In the genomic region with DNA sequence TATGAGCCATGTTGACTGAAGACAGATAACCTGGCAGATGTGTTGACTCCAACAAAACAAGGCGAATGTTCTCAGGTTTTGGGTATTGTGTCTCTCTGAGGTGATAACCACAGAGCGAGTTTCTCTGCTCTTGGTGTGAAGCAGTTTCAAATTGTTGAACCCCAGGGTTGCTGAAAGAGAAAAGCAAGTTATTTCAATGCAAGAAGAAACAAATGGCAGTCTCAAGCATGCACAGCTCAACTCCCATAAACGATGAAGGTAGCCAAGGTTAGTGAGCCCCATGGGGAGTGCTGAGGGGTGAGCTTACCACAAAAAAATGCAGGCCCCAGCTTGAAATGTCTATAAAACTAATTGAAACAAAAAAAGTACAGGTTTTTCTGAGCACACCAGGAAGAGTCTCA, we compare ENCODE assay signal across 12 cellular contexts.
A peak's percentile ranks its signal among the peaks of the same experiment; 100 is the strongest.
DNase-seq lines count a peak whose midpoint lies in the region; ATAC-seq and TF ChIP-seq lines count a peak whose summit lies in the region.
"Had no signal": no experiment of that assay in that cellular context is flagged by ENCODE, and none has a peak within 500 bp of the region (broad histone marks: within the 10 kb centered on the region; RNA-seq: fewer than 3 reads in every experiment).

No MANE protein-coding gene starts in this region.

- POLR2A ChIA-PET in IMR-90 (lab: Charles Lee; ENCODE audit: unreplicated experiment): no interaction called here

- intact Hi-C loops in IMR-90 (cut with micrococcal nuclease): no loop called here
- intact Hi-C loops in mammary epithelial cell (cut with micrococcal nuclease): no loop called here

- dilution Hi-C loops in IMR-90 (cut with HindIII; ENCODE audit: low sequenced_read_pairs, unreplicated experiment): no loop called here
- dilution Hi-C loops in mammary epithelial cell (cut with HindIII; ENCODE audit: low sequenced_read_pairs): no loop called here

- H3K4me2 ChIP-seq in IMR-90 (ENCODE audit: low read depth, low read length): no peak overlapping the region; the same call in 1 of the 2 replicates
- peak overlapping the region; percentile 28 for H3K4me2 ChIP-seq in mammary epithelial cell (ENCODE audit: insufficient read depth, low read depth, low read length)
- H3K4me2 ChIP-seq in neural progenitor cell: no peak overlapping the region

- H3K79me2 ChIP-seq in mammary epithelial cell (ENCODE audit: insufficient read depth, low read length): no peaks in the 10 kb centered on the region
- no peaks in the 10 kb centered on the region for H3K79me2 ChIP-seq in neural progenitor cell (ENCODE audit: low read depth)

- peak overlapping the region; percentile 15 for H3K27ac Mint-ChIP-seq in neural progenitor cell

- peaks cover 7% of the 10 kb centered on the region for H3K27me3 Mint-ChIP-seq in neural progenitor cell (ENCODE audit: insufficient read depth, low read depth)

- peaks cover 32% of the 10 kb centered on the region for H3K4me1 ChIP-seq in IMR-90 (ENCODE audit: control insufficient read depth, insufficient read depth, low read length)
- peaks cover 45% of the 10 kb centered on the region for H3K4me1 ChIP-seq in mammary epithelial cell (ENCODE audit: insufficient read depth, low read length)
- no peaks in the 10 kb centered on the region for H3K4me1 ChIP-seq in neural progenitor cell
- H3K4me1 ChIP-seq in right atrium auricular region: no peaks in the 10 kb centered on the region
- H3K4me1 ChIP-seq: prostate gland had no signal

- H3K18ac ChIP-seq in IMR-90 (ENCODE audit: low read depth, low read length): peak overlapping the region; percentile 91; the same call in 1 of the 2 replicates

- H4K20me1 ChIP-seq in IMR-90 (ENCODE audit: insufficient read depth, low read length): no peaks in the 10 kb centered on the region
- H4K20me1 ChIP-seq in mammary epithelial cell (ENCODE audit: insufficient read depth, low read length): no peaks in the 10 kb centered on the region
- H4K20me1 ChIP-seq in neural progenitor cell (ENCODE audit: low read depth): no peaks in the 10 kb centered on the region

- peak overlapping the region; percentile 41 for H2AK5ac ChIP-seq in IMR-90 (ENCODE audit: low read depth, low read length)

- H2AFZ ChIP-seq in IMR-90 (replicated peaks; ENCODE audit: low read length, poor library complexity) (peak overlapping the region; percentile 26), mammary epithelial cell (ENCODE audit: low read depth, low read length) (peak overlapping the region; percentile 63), neural progenitor cell (replicated peaks) (no peak overlapping the region)

- peak overlapping the region; percentile 54; the same call in 1 of the 2 replicates for H3K56ac ChIP-seq in IMR-90 (ENCODE audit: extremely low read depth, insufficient read depth, low read length)

- H3K14ac ChIP-seq in IMR-90 (replicated peaks; ENCODE audit: low read depth, low read length): peak overlapping the region; percentile 39

- TF ChIP-seq POLR2A in IMR-90 (IDR thresholded peaks at IDR 0.05; ENCODE audit: low read depth, low read length): no peak

- peak overlapping the region; percentile 80 for H2BK120ac ChIP-seq in IMR-90 (ENCODE audit: low read depth, low read length)

- TF ChIP-seq CTCF in IMR-90 (conservative IDR thresholded peaks at IDR 0.05; ENCODE audit: low read depth, low read length): no peak
- no peak for TF ChIP-seq CTCF in mammary epithelial cell (conservative IDR thresholded peaks at IDR 0.05 in 1 of 2, IDR thresholded peaks at IDR 0.05 in 1 of 2; ENCODE audit: extremely low read depth in 1 of 2, insufficient read depth in 1 of 2, low read depth in 1 of 2, low read length in 2 of 2)
- TF ChIP-seq CTCF in neural progenitor cell (IDR thresholded peaks at IDR 0.05): no peak
- no peak for TF ChIP-seq CTCF in right atrium auricular region (IDR thresholded peaks at IDR 0.05)

- 100% methylated on average over 2 of the region's 3 CpGs; no CpG with 5 or more reads in 1 of the 2 experiments for WGBS in IMR-90 (ENCODE audit: extremely low coverage in 2 of 2, insufficient read length in 1 of 2), 2 experiments
- 67% methylated on average over 3 of the region's 3 CpGs for WGBS in mammary epithelial cell (ENCODE audit: low coverage, missing lambda C conversion rate)

- peak overlapping the region; percentile 67 to 69 for H4K8ac ChIP-seq in IMR-90 (ENCODE audit: low read depth in 2 of 2, low read length in 2 of 2)

- CTCF ChIA-PET in IMR-90 (lab: Yijun Ruan, JAX) (no interaction called here), mammary epithelial cell (lab: Charles Lee; ENCODE audit: low non-redundant PET) (no interaction called here)

- peak overlapping the region; percentile 69; the same call in 2 of the 3 replicates for H2BK15ac ChIP-seq in IMR-90 (ENCODE audit: low read depth, low read length)

- H3K4me3 ChIP-seq in IMR-90 (ENCODE audit: insufficient read depth, low read depth, low read length) (no peak overlapping the region), mammary epithelial cell (replicated peaks in 1 of 3; ENCODE audit: insufficient read depth in 1 of 3, low read depth in 2 of 3, low read length in 3 of 3) (no peak overlapping the region), neural progenitor cell (no peak overlapping the region), right atrium auricular region (no peak overlapping the region)
- H3K4me3 ChIP-seq: lung, prostate gland had no signal

- no peak overlapping the region for H2AK9ac ChIP-seq in IMR-90 (replicated peaks; ENCODE audit: low read depth, low read length, poor library complexity)

- no peaks in the 10 kb centered on the region for H3F3A ChIP-seq in neural progenitor cell (ENCODE audit: low read depth)

- peak overlapping the region; percentile 84 for H2BK20ac ChIP-seq in IMR-90 (ENCODE audit: low read depth, low read length)

- DNase-seq in Daoy (ENCODE audit: low read depth): peak; percentile 84
- DNase-seq in IMR-90: peak; percentile 39
- peak; percentile 39 for DNase-seq in mammary epithelial cell
- DNase-seq in neural progenitor cell (ENCODE audit: low spot score): no peak
- DNase-seq in right atrium auricular region (ENCODE audit: low spot score): no peak
- DNase-seq: glutamatergic neuron, NCI-H1694 had no signal

- peaks cover 16% of the 10 kb centered on the region for H3K4me1 Mint-ChIP-seq in neural progenitor cell

- H3K9ac ChIP-seq in IMR-90 (ENCODE audit: low read depth, low read length): no peak overlapping the region
- H3K9ac ChIP-seq in mammary epithelial cell (ENCODE audit: insufficient read depth, low read length): no peak overlapping the region
- H3K9ac ChIP-seq in neural progenitor cell: no peak overlapping the region

- BruUV-seq in IMR-90 (replicated peaks; lab: Mats Ljungman, UMichigan) (no TSS peak), mammary epithelial cell (replicated peaks; lab: Mats Ljungman, UMichigan) (no TSS peak)

- H3K23ac ChIP-seq in IMR-90 (ENCODE audit: low read depth, low read length): peak overlapping the region; percentile 52

- TF ChIP-seq RAD21 in IMR-90 (IDR thresholded peaks at IDR 0.05; ENCODE audit: low read length): no peak

- peaks cover 2% of the 10 kb centered on the region for H3K9me3 ChIP-seq in IMR-90 (ENCODE audit: control insufficient read depth, insufficient read depth, low read length)
- H3K9me3 ChIP-seq in mammary epithelial cell (replicated peaks; ENCODE audit: insufficient read depth, low read length): no peaks in the 10 kb centered on the region
- no peaks in the 10 kb centered on the region for H3K9me3 ChIP-seq in neural progenitor cell (ENCODE audit: low read depth)
- H3K9me3 ChIP-seq in right atrium auricular region: no peaks in the 10 kb centered on the region
- H3K9me3 ChIP-seq: prostate gland had no signal

- peak overlapping the region; percentile 78 for H4K91ac ChIP-seq in IMR-90 (ENCODE audit: insufficient read depth, low read depth, low read length)

- H3K9me1 ChIP-seq in IMR-90 (ENCODE audit: insufficient read depth, low read length): peaks cover 15% of the 10 kb centered on the region

- H3K79me1 ChIP-seq in IMR-90 (ENCODE audit: low read depth in 1 of 2, low read length in 2 of 2): no peaks in the 10 kb centered on the region

- H3K27ac ChIP-seq in IMR-90 (ENCODE audit: insufficient read depth, low read length) (peak overlapping the region; percentile 73), mammary epithelial cell (ENCODE audit: insufficient read depth, low read depth, low read length) (peak overlapping the region; percentile 55), neural progenitor cell (no peak overlapping the region), right atrium auricular region (no peak overlapping the region)
- H3K27ac ChIP-seq: prostate gland had no signal

- H3K4ac ChIP-seq in IMR-90 (ENCODE audit: low read depth, low read length): peak overlapping the region; percentile 73

- H3K27me3 ChIP-seq in IMR-90 (ENCODE audit: control insufficient read depth, insufficient read depth, low read length): no peaks in the 10 kb centered on the region
- H3K27me3 ChIP-seq in mammary epithelial cell (ENCODE audit: insufficient read depth, low read length): no peaks in the 10 kb centered on the region
- no peaks in the 10 kb centered on the region for H3K27me3 ChIP-seq in neural progenitor cell
- H3K27me3 ChIP-seq in right atrium auricular region: no peaks in the 10 kb centered on the region

- H4K5ac ChIP-seq in IMR-90 (ENCODE audit: low read depth, low read length): peak overlapping the region; percentile 95

- peaks cover 7% of the 10 kb centered on the region for H3K9me3 Mint-ChIP-seq in neural progenitor cell

- in situ Hi-C loops in IMR-90 (cut with MboI; ENCODE audit: low sequenced_read_pairs) (no loop called here), mammary epithelial cell (cut with MboI; ENCODE audit: low sequenced_read_pairs in 2 of 2) (no loop called here)

- H3K4me3 Mint-ChIP-seq in neural progenitor cell: no peak overlapping the region

- no peaks in the 10 kb centered on the region for H3K36me3 Mint-ChIP-seq in neural progenitor cell

- peak overlapping the region; percentile 85 for H2BK5ac ChIP-seq in IMR-90 (ENCODE audit: low read depth, low read length, poor library complexity, severe bottlenecking)

- ATAC-seq in IMR-90 (ENCODE audit: low read depth): no peak
- no peak for ATAC-seq in HG02981 (IDR thresholded peaks at IDR 0.05; ENCODE audit: unreplicated experiment)
- no peak for ATAC-seq in GM21381 (IDR thresholded peaks at IDR 0.05; ENCODE audit: unreplicated experiment)
- no peak for ATAC-seq in GM19467 (IDR thresholded peaks at IDR 0.05; ENCODE audit: unreplicated experiment)

- H3K36me3 ChIP-seq in IMR-90 (ENCODE audit: control insufficient read depth, insufficient read depth, low read length): no peaks in the 10 kb centered on the region
- no peaks in the 10 kb centered on the region for H3K36me3 ChIP-seq in mammary epithelial cell (ENCODE audit: insufficient read depth, low read length)
- no peaks in the 10 kb centered on the region for H3K36me3 ChIP-seq in neural progenitor cell
- no peaks in the 10 kb centered on the region for H3K36me3 ChIP-seq in right atrium auricular region
- H3K36me3 ChIP-seq: prostate gland had no signal

TF ChIP-seq in IMR-90, 13 proteins besides CTCF, POLR2A, EP300 and RAD21 (continues in another document):
- no peak for TF ChIP-seq CHD1 (IDR thresholded peaks at IDR 0.05; ENCODE audit: low read depth, low read length)

Comparison
In these comparisons a context has a peak if more than half of its experiments do, and no peak if none do; other contexts are left out.
1. DNase-seq: peak in Daoy (single experiment), IMR-90 (single experiment) and mammary epithelial cell (single experiment); none in neural progenitor cell (single experiment) and right atrium auricular region (single experiment).
2. H3K27ac ChIP-seq: peak in IMR-90 (single experiment) and mammary epithelial cell (single experiment); none in neural progenitor cell (single experiment) and right atrium auricular region (0 of 2).